ENCODE assay signal across 20 cellular contexts in genomic region chr12:111997300-111997699, GRCh38. TPM values are rescaled to one million over a fixed set of nuclear protein-coding genes. Genes with fewer than 3 reads are reported as not detected.
DNase-seq lines count a peak whose midpoint lies in the region; ATAC-seq, FAIRE-seq and TF ChIP-seq lines count a peak whose summit lies in the region.
"Had no signal": no experiment of that assay in that cellular context is flagged by ENCODE, and none has a peak within 500 bp of the region (broad histone marks: within the 10 kb centered on the region; RNA-seq: fewer than 3 reads in every experiment).

No MANE protein-coding gene starts in this region.

- H3K9me3 ChIP-seq in right lobe of liver (no peaks in the 10 kb centered on the region), HepG2 (ENCODE audit: low read length) (no peaks in the 10 kb centered on the region), OCI-LY1 (ENCODE audit: low read length) (no peaks in the 10 kb centered on the region)

- intact Hi-C loops in right lobe of liver (cut with DNase I) (no loop called here), HepG2 (cut with micrococcal nuclease; ENCODE audit: unreplicated experiment) (no loop called here)

- H3K4me1 ChIP-seq in right lobe of liver (peaks cover 0 to 17% (median 3%) of the 10 kb centered on the region in 4 donors), HepG2 (ENCODE audit: insufficient read depth, low read length) (no peaks in the 10 kb centered on the region), OCI-LY1 (ENCODE audit: insufficient read depth, low read length, severe bottlenecking) (peaks cover 87% of the 10 kb centered on the region)

- BruUV-seq in HepG2 (replicated peaks; lab: Mats Ljungman, UMichigan): no TSS peak

- POLR2A ChIA-PET in HepG2 (lab: Yijun Ruan, JAX): interaction anchor here (2.1 kb wide), 1 partner anchor 16 kb away, joined by 9 read pairs; the partner anchor contains the start of genes ERP29 and TMEM116

- no peaks in the 10 kb centered on the region for H4K20me1 ChIP-seq in HepG2 (ENCODE audit: insufficient read depth, low read length)
- H4K20me1 ChIP-seq in OCI-LY1 (ENCODE audit: insufficient read depth, low read length): no peaks in the 10 kb centered on the region

- H3K4me3 ChIP-seq in right lobe of liver (no peak overlapping the region), HepG2 (replicated peaks in 1 of 3; ENCODE audit: insufficient read depth in 1 of 3, low read depth in 2 of 3, low read length in 3 of 3) (no peak overlapping the region), OCI-LY1 (ENCODE audit: low read depth, low read length, poor library complexity, severe bottlenecking) (no peak overlapping the region)
- H3K4me3 ChIP-seq: GM12878, GM23338 had no signal

- no peaks in the 10 kb centered on the region for H3F3A ChIP-seq in OCI-LY1 (ENCODE audit: insufficient read depth, low read length)

- TF ChIP-seq RAD21 in HepG2 (CRISPR knock-in tag; IDR thresholded peaks at IDR 0.05): no peak

- CTCF ChIA-PET in HepG2 (lab: Yijun Ruan, JAX; ENCODE audit: low intra/inter-chr PET ratio, low total read pairs): no interaction called here

- H3K4me3 Mint-ChIP-seq in effector memory CD8-positive, alpha-beta T cell: peak overlapping the region; percentile 51 to 91
- H3K4me3 Mint-ChIP-seq: GM23338 had no signal

- no peaks in the 10 kb centered on the region for H3K27me3 Mint-ChIP-seq in effector memory CD8-positive, alpha-beta T cell

- in situ Hi-C loops in HepG2 (cut with HindIII; ENCODE audit: extremely low pct_ligation_motif_present, low pct_unique_long_range_greater_than_20kb): no loop called here

- no peak overlapping the region for H3K27ac ChIP-seq in right lobe of liver
- H3K27ac ChIP-seq in HepG2 (ENCODE audit: extremely low read length, insufficient read depth, low read length): no peak overlapping the region
- H3K27ac ChIP-seq in OCI-LY1 (ENCODE audit: low read depth, low read length, poor library complexity, severe bottlenecking): peak overlapping the region; percentile 87
- H3K27ac ChIP-seq: KMS-11 had no signal

- ATAC-seq in right lobe of liver (peak; percentile 37 to 54 (median 46)), HepG2 (no peak), GM18498 (IDR thresholded peaks at IDR 0.05; ENCODE audit: unreplicated experiment) (no peak), HG03159 (IDR thresholded peaks at IDR 0.05; ENCODE audit: unreplicated experiment) (no peak)
- no peak for ATAC-seq in effector memory CD8-positive, alpha-beta T cell (replicated peaks)
- ATAC-seq: GM12878, GM23338, HCT116, SK-N-SH treated with all-trans-retinoic acid at 6 μM for 48 hours had no signal

- peak overlapping the region; percentile 71 to 74 for H3K27ac Mint-ChIP-seq in effector memory CD8-positive, alpha-beta T cell
- H3K27ac Mint-ChIP-seq: GM23338 had no signal

- no peak overlapping the region for H2AFZ ChIP-seq in HepG2 (ENCODE audit: low read length)
- H2AFZ ChIP-seq in OCI-LY1 (ENCODE audit: low read length): no peak overlapping the region
- H2AFZ ChIP-seq: GM23338 had no signal

- no peak for FAIRE-seq in HepG2 (lab: Jason Lieb, UNC)
- FAIRE-seq: GM12878 had no signal

- no peak for TF ChIP-seq POLR2A in right lobe of liver (IDR thresholded peaks at IDR 0.05)
- no peak for TF ChIP-seq POLR2A in HepG2 (IDR thresholded peaks at IDR 0.05; ENCODE audit: insufficient read depth in 1 of 2, low read depth in 2 of 2, low read length in 2 of 2)

- TF ChIP-seq CTCF in right lobe of liver (IDR thresholded peaks at IDR 0.05) (no peak), HepG2 (CRISPR knock-in tag; IDR thresholded peaks at IDR 0.05) (no peak), OCI-LY1 (IDR thresholded peaks at IDR 0.05; ENCODE audit: low read length) (no peak)

- no peak overlapping the region for H3K9ac ChIP-seq in HepG2 (ENCODE audit: insufficient read depth, low read depth, low read length)
- no peak overlapping the region for H3K9ac ChIP-seq in OCI-LY1 (ENCODE audit: low read length)
- H3K9ac ChIP-seq: KMS-11 had no signal

- H3K36me3 Mint-ChIP-seq in effector memory CD8-positive, alpha-beta T cell (ENCODE audit: insufficient read depth): peaks cover 3% of the 10 kb centered on the region

- DNase-seq in right lobe of liver (no peak), HepG2 (ENCODE audit: low spot score) (no peak), NCI-H524 (lab: John Stamatoyannopoulos, UW) (no peak)
- DNase-seq in effector memory CD8-positive, alpha-beta T cell: no peak
- DNase-seq: DND-41, GDM1, MM.1S, NCI-H1105 treated with DMSO at 0.1 percent for 48 hours, NCI-H187, NCI-H226, NCI-H526 treated with DMSO at 0.1 percent for 48 hours, SHP77 treated with DMSO at 0.1 percent for 48 hours had no signal

- TF ChIP-seq EP300 in HepG2 (IDR thresholded peaks at IDR 0.05; ENCODE audit: low read depth in 2 of 2, low read length in 2 of 2) (no peak), HepG2 (CRISPR knock-in tag; IDR thresholded peaks at IDR 0.05; ENCODE audit: borderline replicate concordance) (no peak)

- H3K79me2 ChIP-seq in HepG2 (ENCODE audit: insufficient read depth, low read length) (no peaks in the 10 kb centered on the region), OCI-LY1 (ENCODE audit: insufficient read depth, low read length) (no peaks in the 10 kb centered on the region)

- H3K36me3 ChIP-seq in right lobe of liver: no peaks in the 10 kb centered on the region
- H3K36me3 ChIP-seq in HepG2 (replicated peaks in 1 of 2; ENCODE audit: control insufficient read depth in 1 of 2, insufficient read depth in 2 of 2, low read length in 2 of 2): no peaks in the 10 kb centered on the region
- H3K36me3 ChIP-seq in OCI-LY1 (ENCODE audit: insufficient read depth, low read length): no peaks in the 10 kb centered on the region; the same call in 1 of the 2 replicates

- no peak overlapping the region for H3K4me2 ChIP-seq in HepG2 (ENCODE audit: low read depth, low read length)
- H3K4me2 ChIP-seq in OCI-LY1 (ENCODE audit: low read length): no peak overlapping the region
- H3K4me2 ChIP-seq: GM23338, KMS-11 had no signal

- H3K4me1 Mint-ChIP-seq in effector memory CD8-positive, alpha-beta T cell (ENCODE audit: low read depth in 2 of 2): peaks cover 54 to 67% of the 10 kb centered on the region in 2 donors

- 60% methylated on average over 2 of the region's 2 CpGs for WGBS in right lobe of liver (ENCODE audit: insufficient coverage, low coverage, low lambda C conversion rate, missing lambda C conversion rate)
- WGBS in HepG2 (ENCODE audit: low lambda C conversion rate): 93% methylated on average over 2 of the region's 2 CpGs

- H3K9me2 ChIP-seq in OCI-LY1 (ENCODE audit: low read depth, low read length): no peaks in the 10 kb centered on the region

- H3K27me3 ChIP-seq in right lobe of liver (no peaks in the 10 kb centered on the region), HepG2 (ENCODE audit: control insufficient read depth in 1 of 2, insufficient read depth in 2 of 2, low read length in 2 of 2) (no peaks in the 10 kb centered on the region), OCI-LY1 (ENCODE audit: insufficient read depth, low read length) (no peaks in the 10 kb centered on the region)

- no peaks in the 10 kb centered on the region for H3K9me3 Mint-ChIP-seq in effector memory CD8-positive, alpha-beta T cell
- H3K9me3 Mint-ChIP-seq: GM23338 had no signal

RNA-seq across cellular contexts. Expression of gene TMEM116, which starts 15.7 kb away (rescaled TPM):
- total RNA-seq in right lobe of liver: 1 to 10 TPM; 3.6 to 8.9 (median 6.7) TPM
- 11.5 and 14.0 TPM in 2 replicates for total RNA-seq in HepG2 (2016; rRNA removed; fragmentation: Illumina TruSeq; extraction: Trizol)
- total RNA-seq in HepG2 (2016; cell fraction: cytosol; rRNA removed; fragmentation: Illumina TruSeq; extraction: Trizol; ENCODE audit: low read depth): 16.2 and 16.3 TPM in 2 replicates
- total RNA-seq in HepG2 (2016; cell fraction: insoluble cytoplasmic fraction; rRNA removed; fragmentation: Illumina TruSeq; extraction: Trizol): 11.3 and 12.0 TPM in 2 replicates
- total RNA-seq in HepG2 (2016; cell fraction: membrane; rRNA removed; fragmentation: Illumina TruSeq; extraction: Trizol): 19.0 and 19.7 TPM in 2 replicates
- 10.1 and 13.8 TPM in 2 replicates for total RNA-seq in HepG2 (2016; cell fraction: nucleus; rRNA removed; fragmentation: Illumina TruSeq; extraction: Trizol)
- polyA plus RNA-seq in HepG2 (2011; rRNA removed): 16.4 and 17.8 TPM in 2 replicates
- 12.8 and 17.1 TPM in 2 replicates for polyA plus RNA-seq in HepG2 (2011; cell fraction: cytosol; rRNA removed)
- polyA plus RNA-seq in HepG2 (2011; cell fraction: nucleus; rRNA removed): 11.8 and 11.9 TPM in 2 replicates
- 8.2 and 10.9 TPM in 2 replicates for polyA plus RNA-seq in HepG2 (2012)
- 9.4 and 15.0 TPM in 2 replicates for polyA plus RNA-seq in HepG2 (2016; cell fraction: cytosol; fragmentation: Illumina TruSeq; extraction: Trizol; ENCODE audit: low read depth)
- polyA plus RNA-seq in HepG2 (2016; cell fraction: insoluble cytoplasmic fraction; fragmentation: Illumina TruSeq; extraction: Trizol; ENCODE audit: low read depth): 9.7 and 10.6 TPM in 2 replicates
- 14.4 and 15.5 TPM in 2 replicates for polyA plus RNA-seq in HepG2 (2016; cell fraction: membrane; fragmentation: Illumina TruSeq; extraction: Trizol; ENCODE audit: low read depth)
- 14.6 and 15.5 TPM in 2 replicates for polyA plus RNA-seq in HepG2 (2016; cell fraction: nucleus; fragmentation: Illumina TruSeq; extraction: Trizol; ENCODE audit: insufficient read depth, low read depth)
- 12.7 and 18.4 TPM in 2 replicates for polyA minus RNA-seq in HepG2 (2011; rRNA and poly(A)+ RNA removed; ENCODE audit: low replicate concordance)
- 7.5 and 7.6 TPM in 2 replicates for polyA minus RNA-seq in HepG2 (2011; cell fraction: cytosol; rRNA and poly(A)+ RNA removed)
- polyA minus RNA-seq in HepG2 (2011; cell fraction: nucleus; rRNA and poly(A)+ RNA removed): 17.8 and 18.7 TPM in 2 replicates

RNA-seq across cellular contexts. Expression of gene ERP29, which starts 15.9 kb away (rescaled TPM):
- total RNA-seq in right lobe of liver: 100 to 1,000 TPM in 3 of 6 experiments, 10 to 100 TPM in 3; 41.7 to 124 (median 94.3) TPM
- 67.6 and 147 TPM in 2 replicates for total RNA-seq in HepG2 (2016; rRNA removed; fragmentation: Illumina TruSeq; extraction: Trizol)
- total RNA-seq in HepG2 (2016; cell fraction: cytosol; rRNA removed; fragmentation: Illumina TruSeq; extraction: Trizol; ENCODE audit: low read depth): 27.5 and 33.1 TPM in 2 replicates
- 65.3 and 155 TPM in 2 replicates for total RNA-seq in HepG2 (2016; cell fraction: insoluble cytoplasmic fraction; rRNA removed; fragmentation: Illumina TruSeq; extraction: Trizol)
- 54.7 and 62.6 TPM in 2 replicates for total RNA-seq in HepG2 (2016; cell fraction: membrane; rRNA removed; fragmentation: Illumina TruSeq; extraction: Trizol)
- total RNA-seq in HepG2 (2016; cell fraction: nucleus; rRNA removed; fragmentation: Illumina TruSeq; extraction: Trizol): 94.1 and 104 TPM in 2 replicates
- 111 and 120 TPM in 2 replicates for polyA plus RNA-seq in HepG2 (2011; rRNA removed)
- polyA plus RNA-seq in HepG2 (2011; cell fraction: cytosol; rRNA removed): 108 and 114 TPM in 2 replicates
- polyA plus RNA-seq in HepG2 (2011; cell fraction: nucleus; rRNA removed): 34.4 and 41.3 TPM in 2 replicates
- 141 and 166 TPM in 2 replicates for polyA plus RNA-seq in HepG2 (2012)
- 43.0 and 45.1 TPM in 2 replicates for polyA plus RNA-seq in HepG2 (2016; cell fraction: cytosol; fragmentation: Illumina TruSeq; extraction: Trizol; ENCODE audit: low read depth)
- polyA plus RNA-seq in HepG2 (2016; cell fraction: insoluble cytoplasmic fraction; fragmentation: Illumina TruSeq; extraction: Trizol; ENCODE audit: low read depth): 89.3 and 89.8 TPM in 2 replicates
- 67.3 and 70.7 TPM in 2 replicates for polyA plus RNA-seq in HepG2 (2016; cell fraction: membrane; fragmentation: Illumina TruSeq; extraction: Trizol; ENCODE audit: low read depth)
- polyA plus RNA-seq in HepG2 (2016; cell fraction: nucleus; fragmentation: Illumina TruSeq; extraction: Trizol; ENCODE audit: insufficient read depth, low read depth): 224 and 238 TPM in 2 replicates
- polyA minus RNA-seq in HepG2 (2011; rRNA and poly(A)+ RNA removed; ENCODE audit: low replicate concordance): 45.4 and 67.6 TPM in 2 replicates
- 45.6 and 46.9 TPM in 2 replicates for polyA minus RNA-seq in HepG2 (2011; cell fraction: cytosol; rRNA and poly(A)+ RNA removed)
- polyA minus RNA-seq in HepG2 (2011; cell fraction: nucleus; rRNA and poly(A)+ RNA removed): 25.5 and 27.4 TPM in 2 replicates

Comparison
In these comparisons a context has a peak if more than half of its experiments do, and no peak if none do; other contexts are left out.
1. ATAC-seq: peak in right lobe of liver (4 of 4); none in HepG2 (single experiment), effector memory CD8-positive, alpha-beta T cell (single experiment), GM18498 (single experiment) and HG03159 (single experiment).